Comparison of ENCODE assay signal across 12 cellular contexts in the genomic region with DNA sequence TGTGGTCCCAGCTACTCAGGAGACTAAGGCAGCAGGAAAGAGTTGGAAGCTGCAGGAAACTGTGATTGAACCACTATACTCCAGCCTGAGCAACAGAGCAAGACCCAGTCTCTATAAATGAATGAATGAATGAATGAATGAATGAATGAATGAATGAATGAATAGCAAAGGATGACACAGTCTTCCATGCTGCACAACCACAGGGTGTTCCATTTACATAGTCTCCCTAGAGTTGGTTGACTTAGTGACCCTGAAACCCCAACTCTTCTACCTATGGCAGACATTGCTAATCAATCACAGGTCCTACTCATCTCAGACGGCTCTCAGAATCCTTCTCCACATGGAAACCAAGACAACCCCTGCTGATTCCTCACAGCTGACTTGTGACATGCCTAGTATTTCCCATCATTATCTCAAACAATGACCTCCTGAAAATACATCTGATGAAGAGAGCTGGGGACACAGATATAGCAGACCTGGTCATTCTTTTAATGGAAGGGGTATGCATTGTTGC. TPM values are rescaled to one million over a fixed set of nuclear protein-coding genes. Genes with fewer than 3 reads are reported as not detected.
"Had no signal": no experiment of that assay in that cellular context is flagged by ENCODE, and none has a peak within 500 bp of the region (broad histone marks: within the 10 kb centered on the region; RNA-seq: fewer than 3 reads in every experiment).

No MANE protein-coding gene starts in this region.

- H3K9ac ChIP-seq: GM23248 had no signal

- H2AFZ ChIP-seq: GM23248 had no signal

- FAIRE-seq: HepG2 had no signal

- H3K4me3 ChIP-seq: GM23248, HAP-1 had no signal

- H3K4me1 ChIP-seq: HAP-1 had no signal

- H3K36me3 ChIP-seq: HAP-1 had no signal

- H3K27ac ChIP-seq: GM23248, HL-60 had no signal

- ATAC-seq: HCT116, HepG2 had no signal

- H3K9me3 ChIP-seq: HAP-1 had no signal

- DNase-seq: GM23248, GOT3, H7, HFFc6, KG1 had no signal

RNA-seq across cellular contexts. Expression of gene IQCF5, which starts 2.1 kb away (rescaled TPM):
- total RNA-seq: GM23248, H4, H7, HepG2, HFFc6, HT1080 had no signal
- polyA plus RNA-seq: GM23248, HepG2, IgD-negative memory B cell had no signal

RNA-seq across cellular contexts. Expression of gene IQCF2, which starts 11.9 kb away (rescaled TPM):
- total RNA-seq: GM23248, H4, H7, HepG2, HFFc6, HT1080 had no signal
- polyA plus RNA-seq: GM23248, HepG2, IgD-negative memory B cell had no signal

RNA-seq across cellular contexts. Expression of gene IQCF1, which starts 29.8 kb away (rescaled TPM):
- total RNA-seq: GM23248, H4, H7, HepG2, HFFc6 had no signal
- polyA plus RNA-seq: GM23248, HepG2, IgD-negative memory B cell had no signal
